8 cellular contexts compared by ENCODE assay signal in genomic region chr19:13053761-13054604, GRCh38. TPM values are rescaled to one million over a fixed set of nuclear protein-coding genes. Genes with fewer than 3 reads are reported as not detected.
A peak's percentile ranks its signal among the peaks of the same experiment; 100 is the strongest.
DNase-seq lines count a peak whose midpoint lies in the region; TF ChIP-seq lines count a peak whose summit lies in the region.

No MANE protein-coding gene starts in this region.

- H2AFZ ChIP-seq in neuronal stem cell (ENCODE audit: low read length), result no peak overlapping the region

- H3K4me3 ChIP-seq in fibroblast of mammary gland (ENCODE audit: control insufficient read depth, low read depth, low read length), result no peak overlapping the region
- no peak overlapping the region for H3K4me3 ChIP-seq in neuronal stem cell (ENCODE audit: low read length in 2 of 2)

- H3K23ac ChIP-seq in neuronal stem cell (ENCODE audit: low read depth, low read length, poor library complexity), result no peak overlapping the region

- no peak for TF ChIP-seq CTCF in RWPE1 (conservative IDR thresholded peaks at IDR 0.05; ENCODE audit: low read depth)
- no peak for TF ChIP-seq CTCF in fibroblast of mammary gland (conservative IDR thresholded peaks at IDR 0.05; ENCODE audit: control insufficient read depth, insufficient read depth, low read depth, low read length)
- TF ChIP-seq CTCF in GM20000 (IDR thresholded peaks at IDR 0.05; ENCODE audit: extremely low read depth, missing control alignments), result no peak

- H2BK12ac ChIP-seq in neuronal stem cell (ENCODE audit: low read length), result peak overlapping the region; percentile 80

- peak overlapping the region; percentile 35 for H3K4me2 ChIP-seq in neuronal stem cell (ENCODE audit: insufficient read depth, low read length, poor library complexity, severe bottlenecking)

- DNase-seq in AG08395 (ENCODE audit: low spot score) (peak; percentile 93), RWPE1 (ENCODE audit: low spot score) (peak; percentile 83), fibroblast of mammary gland (ENCODE audit: low read depth) (peak; percentile 84), neuronal stem cell (ENCODE audit: low spot score) (peak; percentile 69), NCI-H2081 (lab: John Stamatoyannopoulos, UW) (no peak), GM20000 (ENCODE audit: low spot score) (no peak), NCI-H524 treated with DMSO at 0.1 percent for 48 hours (lab: John Stamatoyannopoulos, UW) (no peak)
- no peak for DNase-seq in activated CD4-positive, alpha-beta T cell treated with anti-CD3 and anti-CD28 coated beads, Interleukin-2, amount 50 U/mL, for 4 hours

- no peaks in the 10 kb centered on the region for H3K79me1 ChIP-seq in neuronal stem cell (ENCODE audit: low read depth, low read length)

- H3K4me1 ChIP-seq in neuronal stem cell (ENCODE audit: control insufficient read depth in 2 of 2, insufficient read depth in 1 of 2, low read depth in 1 of 2, low read length in 2 of 2), result peaks cover 20 to 53% of the 10 kb centered on the region in 2 donors

- H3K27ac ChIP-seq in RWPE1, result peak overlapping the region; percentile 100
- no peak overlapping the region for H3K27ac ChIP-seq in neuronal stem cell (replicated peaks; ENCODE audit: low read length)

- H3K9ac ChIP-seq in neuronal stem cell (ENCODE audit: low read depth, low read length, poor library complexity), result no peak overlapping the region

- peaks cover 10 to 97% (median 81%) of the 10 kb centered on the region in 3 experiments for H3K27me3 ChIP-seq in neuronal stem cell (ENCODE audit: control insufficient read depth in 3 of 3, insufficient read depth in 3 of 3, low read depth in 1 of 3, low read length in 3 of 3)

- WGBS in neuronal stem cell (ENCODE audit: extremely low coverage in 2 of 2, insufficient read length in 2 of 2, insufficient replicate concordance in 1 of 2), 2 donors, result no CpG with 5 or more reads among the region's 16 CpGs

- POLR2A ChIA-PET in RWPE1 (lab: Yijun Ruan, JAX; ENCODE audit: low non-redundant PET), result interaction anchor here (0.6 kb wide), 1 partner anchor 234 kb away, joined by 5 read pairs; no protein-coding TSS in a partner anchor

- H4K8ac ChIP-seq in neuronal stem cell (ENCODE audit: low read depth, low read length), result peak overlapping the region; percentile 43

- H3K14ac ChIP-seq in neuronal stem cell (ENCODE audit: low read length), result peak overlapping the region; percentile 72

- no peaks in the 10 kb centered on the region for H3K36me3 ChIP-seq in neuronal stem cell (replicated peaks in 1 of 2; ENCODE audit: control insufficient read depth in 2 of 2, insufficient read depth in 2 of 2, low read length in 2 of 2)

- H4K91ac ChIP-seq in neuronal stem cell (ENCODE audit: low read depth, low read length, poor library complexity), result peak overlapping the region; percentile 16

- peak overlapping the region; percentile 93 for H3K18ac ChIP-seq in neuronal stem cell (ENCODE audit: low read length)

- peak overlapping the region; percentile 21 for H2BK120ac ChIP-seq in neuronal stem cell (ENCODE audit: low read depth, low read length)

- H2BK15ac ChIP-seq in neuronal stem cell (ENCODE audit: low read length), result peak overlapping the region; percentile 92

- CTCF ChIA-PET in RWPE1 (lab: Yijun Ruan, JAX), result interaction anchor here (0.5 to 1.6 kb wide), 9 partner anchors 9 to 360 kb away, joined by 3 to 6 read pairs (median 4); no protein-coding TSS in a partner anchor

- H2BK5ac ChIP-seq in neuronal stem cell (ENCODE audit: low read length), result peak overlapping the region; percentile 27

- H3K9me3 ChIP-seq in neuronal stem cell (replicated peaks in 1 of 2; ENCODE audit: control insufficient read depth in 2 of 2, insufficient read depth in 1 of 2, low read depth in 1 of 2, low read length in 2 of 2), result no peaks in the 10 kb centered on the region

- H2AK5ac ChIP-seq in neuronal stem cell (ENCODE audit: low read depth, low read length), result no peak overlapping the region

- no peak overlapping the region for H3K4ac ChIP-seq in neuronal stem cell (ENCODE audit: low read length)

RNA-seq across cellular contexts. Expression of gene LYL1, which starts 48.7 kb away (rescaled TPM):
- 1.1 TPM for polyA plus RNA-seq in neuronal stem cell (2013, experiment 1 of 2)
- polyA plus RNA-seq in neuronal stem cell (2013, experiment 2 of 2), result 1.1 TPM

RNA-seq across cellular contexts. Expression of gene NFIX, which starts 58.7 kb away (rescaled TPM):
- polyA plus RNA-seq in neuronal stem cell (2013, experiment 1 of 2), result 0.07 TPM
- polyA plus RNA-seq in neuronal stem cell (2013, experiment 2 of 2), result 0.07 TPM

Comparison
In these comparisons a context has a peak if more than half of its experiments do, and no peak if none do; other contexts are left out.
1. DNase-seq: peak in AG08395 (single experiment), RWPE1 (single experiment), fibroblast of mammary gland (single experiment) and neuronal stem cell (single experiment); none in activated CD4-positive, alpha-beta T cell treated with anti-CD3 and anti-CD28 coated beads, Interleukin-2, amount 50 U/mL, for 4 hours (0 of 2), NCI-H2081 (0 of 2), GM20000 (single experiment) and NCI-H524 treated with DMSO at 0.1 percent for 48 hours (single experiment).